In the genomic region with DNA sequence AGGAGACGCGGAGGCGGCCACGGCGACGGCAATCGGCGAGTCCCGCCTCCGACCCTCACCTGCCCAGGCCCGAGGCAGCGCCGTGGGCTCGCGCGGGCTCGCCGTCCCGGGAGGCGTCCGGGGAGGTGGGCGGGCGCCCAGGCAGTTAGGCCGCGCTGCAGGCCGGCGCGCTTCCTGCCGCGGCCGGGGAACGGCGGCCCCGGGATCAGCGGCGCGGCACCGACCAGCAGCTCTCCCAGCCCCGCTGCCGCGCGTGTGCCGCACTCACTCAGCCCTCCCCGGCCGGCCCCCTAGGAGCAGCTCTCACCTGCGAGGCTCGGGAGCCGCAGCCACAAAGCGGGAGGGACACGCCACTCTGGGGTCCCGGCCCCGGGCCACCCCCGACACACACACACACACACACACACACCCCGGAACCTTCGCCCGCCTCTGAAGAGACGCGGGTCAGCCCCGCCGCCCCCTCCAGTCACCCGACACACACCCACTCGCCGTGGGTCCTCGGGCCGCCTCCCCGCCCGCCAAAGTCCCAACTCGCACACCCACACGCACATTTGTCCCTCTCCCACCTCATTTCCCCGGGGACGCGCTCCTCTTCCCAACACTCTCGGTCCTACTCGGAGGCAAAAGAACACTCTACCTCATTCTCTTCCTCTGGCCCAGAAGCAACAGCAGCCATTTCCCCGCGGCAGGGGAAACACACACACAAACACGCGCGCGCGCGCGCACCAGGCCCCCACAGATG, we compare ENCODE assay signal across 1 cellular context.
TF ChIP-seq lines count a peak whose summit lies in the region.

A gene (minus strand): TSS at position 702 of the 742 bp plus-strand sequence. CDS start 60 bp downstream, at position 642.

TF ChIP-seq in HepG2, 621 proteins besides CTCF, POLR2A, EP300 and RAD21 (continued from another document and continues in another):
- TF ChIP-seq, protein P1, sequence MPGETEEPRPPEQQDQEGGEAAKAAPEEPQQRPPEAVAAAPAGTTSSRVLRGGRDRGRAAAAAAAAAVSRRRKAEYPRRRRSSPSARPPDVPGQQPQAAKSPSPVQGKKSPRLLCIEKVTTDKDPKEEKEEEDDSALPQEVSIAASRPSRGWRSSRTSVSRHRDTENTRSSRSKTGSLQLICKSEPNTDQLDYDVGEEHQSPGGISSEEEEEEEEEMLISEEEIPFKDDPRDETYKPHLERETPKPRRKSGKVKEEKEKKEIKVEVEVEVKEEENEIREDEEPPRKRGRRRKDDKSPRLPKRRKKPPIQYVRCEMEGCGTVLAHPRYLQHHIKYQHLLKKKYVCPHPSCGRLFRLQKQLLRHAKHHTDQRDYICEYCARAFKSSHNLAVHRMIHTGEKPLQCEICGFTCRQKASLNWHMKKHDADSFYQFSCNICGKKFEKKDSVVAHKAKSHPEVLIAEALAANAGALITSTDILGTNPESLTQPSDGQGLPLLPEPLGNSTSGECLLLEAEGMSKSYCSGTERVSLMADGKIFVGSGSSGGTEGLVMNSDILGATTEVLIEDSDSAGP (CRISPR knock-in tag; IDR thresholded peaks at IDR 0.05; ENCODE audit: borderline replicate concordance) = peak; percentile 12; the same call in 1 of the 2 replicates
- TF ChIP-seq, protein P2, sequence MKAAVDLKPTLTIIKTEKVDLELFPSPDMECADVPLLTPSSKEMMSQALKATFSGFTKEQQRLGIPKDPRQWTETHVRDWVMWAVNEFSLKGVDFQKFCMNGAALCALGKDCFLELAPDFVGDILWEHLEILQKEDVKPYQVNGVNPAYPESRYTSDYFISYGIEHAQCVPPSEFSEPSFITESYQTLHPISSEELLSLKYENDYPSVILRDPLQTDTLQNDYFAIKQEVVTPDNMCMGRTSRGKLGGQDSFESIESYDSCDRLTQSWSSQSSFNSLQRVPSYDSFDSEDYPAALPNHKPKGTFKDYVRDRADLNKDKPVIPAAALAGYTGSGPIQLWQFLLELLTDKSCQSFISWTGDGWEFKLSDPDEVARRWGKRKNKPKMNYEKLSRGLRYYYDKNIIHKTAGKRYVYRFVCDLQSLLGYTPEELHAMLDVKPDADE (CRISPR knock-in tag; IDR thresholded peaks at IDR 0.05) = 0 out of 2 replicates have a peak, but pooled peaks have one; percentile 65
- TF ChIP-seq, protein P3, sequence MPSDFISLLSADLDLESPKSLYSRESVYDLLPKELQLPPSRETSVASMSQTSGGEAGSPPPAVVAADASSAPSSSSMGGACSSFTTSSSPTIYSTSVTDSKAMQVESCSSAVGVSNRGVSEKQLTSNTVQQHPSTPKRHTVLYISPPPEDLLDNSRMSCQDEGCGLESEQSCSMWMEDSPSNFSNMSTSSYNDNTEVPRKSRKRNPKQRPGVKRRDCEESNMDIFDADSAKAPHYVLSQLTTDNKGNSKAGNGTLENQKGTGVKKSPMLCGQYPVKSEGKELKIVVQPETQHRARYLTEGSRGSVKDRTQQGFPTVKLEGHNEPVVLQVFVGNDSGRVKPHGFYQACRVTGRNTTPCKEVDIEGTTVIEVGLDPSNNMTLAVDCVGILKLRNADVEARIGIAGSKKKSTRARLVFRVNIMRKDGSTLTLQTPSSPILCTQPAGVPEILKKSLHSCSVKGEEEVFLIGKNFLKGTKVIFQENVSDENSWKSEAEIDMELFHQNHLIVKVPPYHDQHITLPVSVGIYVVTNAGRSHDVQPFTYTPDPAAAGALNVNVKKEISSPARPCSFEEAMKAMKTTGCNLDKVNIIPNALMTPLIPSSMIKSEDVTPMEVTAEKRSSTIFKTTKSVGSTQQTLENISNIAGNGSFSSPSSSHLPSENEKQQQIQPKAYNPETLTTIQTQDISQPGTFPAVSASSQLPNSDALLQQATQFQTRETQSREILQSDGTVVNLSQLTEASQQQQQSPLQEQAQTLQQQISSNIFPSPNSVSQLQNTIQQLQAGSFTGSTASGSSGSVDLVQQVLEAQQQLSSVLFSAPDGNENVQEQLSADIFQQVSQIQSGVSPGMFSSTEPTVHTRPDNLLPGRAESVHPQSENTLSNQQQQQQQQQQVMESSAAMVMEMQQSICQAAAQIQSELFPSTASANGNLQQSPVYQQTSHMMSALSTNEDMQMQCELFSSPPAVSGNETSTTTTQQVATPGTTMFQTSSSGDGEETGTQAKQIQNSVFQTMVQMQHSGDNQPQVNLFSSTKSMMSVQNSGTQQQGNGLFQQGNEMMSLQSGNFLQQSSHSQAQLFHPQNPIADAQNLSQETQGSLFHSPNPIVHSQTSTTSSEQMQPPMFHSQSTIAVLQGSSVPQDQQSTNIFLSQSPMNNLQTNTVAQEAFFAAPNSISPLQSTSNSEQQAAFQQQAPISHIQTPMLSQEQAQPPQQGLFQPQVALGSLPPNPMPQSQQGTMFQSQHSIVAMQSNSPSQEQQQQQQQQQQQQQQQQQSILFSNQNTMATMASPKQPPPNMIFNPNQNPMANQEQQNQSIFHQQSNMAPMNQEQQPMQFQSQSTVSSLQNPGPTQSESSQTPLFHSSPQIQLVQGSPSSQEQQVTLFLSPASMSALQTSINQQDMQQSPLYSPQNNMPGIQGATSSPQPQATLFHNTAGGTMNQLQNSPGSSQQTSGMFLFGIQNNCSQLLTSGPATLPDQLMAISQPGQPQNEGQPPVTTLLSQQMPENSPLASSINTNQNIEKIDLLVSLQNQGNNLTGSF (CRISPR knock-in tag; IDR thresholded peaks at IDR 0.05) = no peak
- TF ChIP-seq KDM5B (CRISPR knock-in tag; IDR thresholded peaks at IDR 0.05; ENCODE audit: borderline replicate concordance) (peak; percentile 17; the same call in 1 of the 2 replicates), ZFP36L2 (CRISPR knock-in tag; IDR thresholded peaks at IDR 0.05) (no peak), TMF1 (CRISPR knock-in tag; IDR thresholded peaks at IDR 0.05; ENCODE audit: low read depth) (peak; percentile 69), ATRX (CRISPR knock-in tag; IDR thresholded peaks at IDR 0.05; ENCODE audit: borderline replicate concordance) (no peak), PHF21A (CRISPR knock-in tag; IDR thresholded peaks at IDR 0.05) (no peak; the same call in 1 of the 2 replicates), KDM4B (CRISPR knock-in tag; IDR thresholded peaks at IDR 0.05) (no peak), PHF8 (CRISPR knock-in tag; IDR thresholded peaks at IDR 0.05) (peak; percentile 57), YY1 (IDR thresholded peaks at IDR 0.05; ENCODE audit: insufficient read depth, insufficient replicate concordance, low read depth, low read length) (peak; percentile 56), ZNF460 (CRISPR knock-in tag; IDR thresholded peaks at IDR 0.05; ENCODE audit: borderline replicate concordance) (no peak), SRSF9 (IDR thresholded peaks at IDR 0.05; ENCODE audit: borderline replicate concordance, insufficient read depth, low read depth, low read length, poor library complexity, severe bottlenecking) (no peak)
- TF ChIP-seq, protein P4, sequence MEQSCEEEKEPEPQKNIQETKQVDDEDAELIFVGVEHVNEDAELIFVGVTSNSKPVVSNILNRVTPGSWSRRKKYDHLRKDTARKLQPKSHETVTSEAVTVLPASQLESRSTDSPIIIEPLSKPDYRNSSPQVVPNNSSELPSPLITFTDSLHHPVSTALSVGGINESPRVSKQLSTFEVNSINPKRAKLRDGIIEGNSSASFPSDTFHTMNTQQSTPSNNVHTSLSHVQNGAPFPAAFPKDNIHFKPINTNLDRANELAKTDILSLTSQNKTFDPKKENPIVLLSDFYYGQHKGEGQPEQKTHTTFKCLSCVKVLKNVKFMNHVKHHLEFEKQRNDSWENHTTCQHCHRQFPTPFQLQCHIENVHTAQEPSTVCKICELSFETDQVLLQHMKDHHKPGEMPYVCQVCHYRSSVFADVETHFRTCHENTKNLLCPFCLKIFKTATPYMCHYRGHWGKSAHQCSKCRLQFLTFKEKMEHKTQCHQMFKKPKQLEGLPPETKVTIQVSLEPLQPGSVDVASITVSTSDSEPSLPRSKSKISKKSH (CRISPR knock-in tag; IDR thresholded peaks at IDR 0.05; ENCODE audit: borderline replicate concordance) = no peak
- TF ChIP-seq, protein P5, sequence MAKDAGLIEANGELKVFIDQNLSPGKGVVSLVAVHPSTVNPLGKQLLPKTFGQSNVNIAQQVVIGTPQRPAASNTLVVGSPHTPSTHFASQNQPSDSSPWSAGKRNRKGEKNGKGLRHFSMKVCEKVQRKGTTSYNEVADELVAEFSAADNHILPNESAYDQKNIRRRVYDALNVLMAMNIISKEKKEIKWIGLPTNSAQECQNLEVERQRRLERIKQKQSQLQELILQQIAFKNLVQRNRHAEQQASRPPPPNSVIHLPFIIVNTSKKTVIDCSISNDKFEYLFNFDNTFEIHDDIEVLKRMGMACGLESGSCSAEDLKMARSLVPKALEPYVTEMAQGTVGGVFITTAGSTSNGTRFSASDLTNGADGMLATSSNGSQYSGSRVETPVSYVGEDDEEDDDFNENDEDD (CRISPR knock-in tag; IDR thresholded peaks at IDR 0.05; ENCODE audit: borderline replicate concordance) = no peak
- TF ChIP-seq, protein P6, sequence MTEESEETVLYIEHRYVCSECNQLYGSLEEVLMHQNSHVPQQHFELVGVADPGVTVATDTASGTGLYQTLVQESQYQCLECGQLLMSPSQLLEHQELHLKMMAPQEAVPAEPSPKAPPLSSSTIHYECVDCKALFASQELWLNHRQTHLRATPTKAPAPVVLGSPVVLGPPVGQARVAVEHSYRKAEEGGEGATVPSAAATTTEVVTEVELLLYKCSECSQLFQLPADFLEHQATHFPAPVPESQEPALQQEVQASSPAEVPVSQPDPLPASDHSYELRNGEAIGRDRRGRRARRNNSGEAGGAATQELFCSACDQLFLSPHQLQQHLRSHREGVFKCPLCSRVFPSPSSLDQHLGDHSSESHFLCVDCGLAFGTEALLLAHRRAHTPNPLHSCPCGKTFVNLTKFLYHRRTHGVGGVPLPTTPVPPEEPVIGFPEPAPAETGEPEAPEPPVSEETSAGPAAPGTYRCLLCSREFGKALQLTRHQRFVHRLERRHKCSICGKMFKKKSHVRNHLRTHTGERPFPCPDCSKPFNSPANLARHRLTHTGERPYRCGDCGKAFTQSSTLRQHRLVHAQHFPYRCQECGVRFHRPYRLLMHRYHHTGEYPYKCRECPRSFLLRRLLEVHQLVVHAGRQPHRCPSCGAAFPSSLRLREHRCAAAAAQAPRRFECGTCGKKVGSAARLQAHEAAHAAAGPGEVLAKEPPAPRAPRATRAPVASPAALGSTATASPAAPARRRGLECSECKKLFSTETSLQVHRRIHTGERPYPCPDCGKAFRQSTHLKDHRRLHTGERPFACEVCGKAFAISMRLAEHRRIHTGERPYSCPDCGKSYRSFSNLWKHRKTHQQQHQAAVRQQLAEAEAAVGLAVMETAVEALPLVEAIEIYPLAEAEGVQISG (CRISPR knock-in tag; IDR thresholded peaks at IDR 0.05) = peak; percentile 42; the same call in 1 of the 2 replicates
- TF ChIP-seq, protein P7, sequence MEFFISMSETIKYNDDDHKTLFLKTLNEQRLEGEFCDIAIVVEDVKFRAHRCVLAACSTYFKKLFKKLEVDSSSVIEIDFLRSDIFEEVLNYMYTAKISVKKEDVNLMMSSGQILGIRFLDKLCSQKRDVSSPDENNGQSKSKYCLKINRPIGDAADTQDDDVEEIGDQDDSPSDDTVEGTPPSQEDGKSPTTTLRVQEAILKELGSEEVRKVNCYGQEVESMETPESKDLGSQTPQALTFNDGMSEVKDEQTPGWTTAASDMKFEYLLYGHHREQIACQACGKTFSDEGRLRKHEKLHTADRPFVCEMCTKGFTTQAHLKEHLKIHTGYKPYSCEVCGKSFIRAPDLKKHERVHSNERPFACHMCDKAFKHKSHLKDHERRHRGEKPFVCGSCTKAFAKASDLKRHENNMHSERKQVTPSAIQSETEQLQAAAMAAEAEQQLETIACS (CRISPR knock-in tag; IDR thresholded peaks at IDR 0.05) = peak; percentile 59; the same call in 1 of the 2 replicates
- TF ChIP-seq, protein P8, sequence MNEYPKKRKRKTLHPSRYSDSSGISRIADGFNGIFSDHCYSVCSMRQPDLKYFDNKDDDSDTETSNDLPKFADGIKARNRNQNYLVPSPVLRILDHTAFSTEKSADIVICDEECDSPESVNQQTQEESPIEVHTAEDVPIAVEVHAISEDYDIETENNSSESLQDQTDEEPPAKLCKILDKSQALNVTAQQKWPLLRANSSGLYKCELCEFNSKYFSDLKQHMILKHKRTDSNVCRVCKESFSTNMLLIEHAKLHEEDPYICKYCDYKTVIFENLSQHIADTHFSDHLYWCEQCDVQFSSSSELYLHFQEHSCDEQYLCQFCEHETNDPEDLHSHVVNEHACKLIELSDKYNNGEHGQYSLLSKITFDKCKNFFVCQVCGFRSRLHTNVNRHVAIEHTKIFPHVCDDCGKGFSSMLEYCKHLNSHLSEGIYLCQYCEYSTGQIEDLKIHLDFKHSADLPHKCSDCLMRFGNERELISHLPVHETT (CRISPR knock-in tag; conservative IDR thresholded peaks at IDR 0.05) = no peak
- TF ChIP-seq, protein P9, sequence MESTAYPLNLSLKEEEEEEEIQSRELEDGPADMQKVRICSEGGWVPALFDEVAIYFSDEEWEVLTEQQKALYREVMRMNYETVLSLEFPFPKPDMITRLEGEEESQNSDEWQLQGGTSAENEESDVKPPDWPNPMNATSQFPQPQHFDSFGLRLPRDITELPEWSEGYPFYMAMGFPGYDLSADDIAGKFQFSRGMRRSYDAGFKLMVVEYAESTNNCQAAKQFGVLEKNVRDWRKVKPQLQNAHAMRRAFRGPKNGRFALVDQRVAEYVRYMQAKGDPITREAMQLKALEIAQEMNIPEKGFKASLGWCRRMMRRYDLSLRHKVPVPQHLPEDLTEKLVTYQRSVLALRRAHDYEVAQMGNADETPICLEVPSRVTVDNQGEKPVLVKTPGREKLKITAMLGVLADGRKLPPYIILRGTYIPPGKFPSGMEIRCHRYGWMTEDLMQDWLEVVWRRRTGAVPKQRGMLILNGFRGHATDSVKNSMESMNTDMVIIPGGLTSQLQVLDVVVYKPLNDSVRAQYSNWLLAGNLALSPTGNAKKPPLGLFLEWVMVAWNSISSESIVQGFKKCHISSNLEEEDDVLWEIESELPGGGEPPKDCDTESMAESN (CRISPR knock-in tag; conservative IDR thresholded peaks at IDR 0.05) = 0 out of 2 replicates have a peak, but pooled peaks have one; percentile 45
- TF ChIP-seq, protein P10, sequence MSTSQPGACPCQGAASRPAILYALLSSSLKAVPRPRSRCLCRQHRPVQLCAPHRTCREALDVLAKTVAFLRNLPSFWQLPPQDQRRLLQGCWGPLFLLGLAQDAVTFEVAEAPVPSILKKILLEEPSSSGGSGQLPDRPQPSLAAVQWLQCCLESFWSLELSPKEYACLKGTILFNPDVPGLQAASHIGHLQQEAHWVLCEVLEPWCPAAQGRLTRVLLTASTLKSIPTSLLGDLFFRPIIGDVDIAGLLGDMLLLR (CRISPR knock-in tag; IDR thresholded peaks at IDR 0.05) = no peak
